Comparison of ENCODE assay signal across 8 cellular contexts in genomic region chr4:44629280-44629866, GRCh38. TPM values are rescaled to one million over a fixed set of nuclear protein-coding genes. Genes with fewer than 3 reads are reported as not detected.
DNase-seq lines count a peak whose midpoint lies in the region; ATAC-seq, FAIRE-seq and TF ChIP-seq lines count a peak whose summit lies in the region.

No MANE protein-coding gene starts in this region.

- no peaks in the 10 kb centered on the region for H3K79me2 ChIP-seq in HepG2 (ENCODE audit: insufficient read depth, low read length)

- H3K9me3 ChIP-seq in T-helper 17 cell (ENCODE audit: control insufficient read depth, low read length, poor library complexity, severe bottlenecking) (no peaks in the 10 kb centered on the region), HepG2 (ENCODE audit: low read length) (no peaks in the 10 kb centered on the region)

- peaks cover 2% of the 10 kb centered on the region for H3K4me1 Mint-ChIP-seq in T-helper 17 cell
- peaks cover 6% of the 10 kb centered on the region for H3K4me1 Mint-ChIP-seq in stimulated activated memory B cell treated with anti-CD40 and anti-IgM and Interleukin-4, amounts not matched to agents 10 μg/mL and 1 μg/mL and 100 μg/mL, for 72 hours

- no peak overlapping the region for H3K4me3 Mint-ChIP-seq in T-helper 17 cell
- H3K4me3 Mint-ChIP-seq in stimulated activated memory B cell treated with anti-CD40 and anti-IgM and Interleukin-4, amounts not matched to agents 10 μg/mL and 1 μg/mL and 100 μg/mL, for 72 hours, result no peak overlapping the region

- in situ Hi-C loops in HepG2 (cut with HindIII; ENCODE audit: extremely low pct_ligation_motif_present, low pct_unique_long_range_greater_than_20kb), result loop anchor here (25.0 kb wide), 2 partner anchors 1492 to 1642 kb away; no protein-coding TSS in a partner anchor

- H3K27ac ChIP-seq in HepG2 (ENCODE audit: extremely low read length, insufficient read depth, low read length), result no peak overlapping the region

- no peaks in the 10 kb centered on the region for H3K36me3 Mint-ChIP-seq in T-helper 17 cell (ENCODE audit: low read depth)
- no peaks in the 10 kb centered on the region for H3K36me3 Mint-ChIP-seq in stimulated activated memory B cell treated with anti-CD40 and anti-IgM and Interleukin-4, amounts not matched to agents 10 μg/mL and 1 μg/mL and 100 μg/mL, for 72 hours

- no peaks in the 10 kb centered on the region for H3K36me3 ChIP-seq in HepG2 (replicated peaks in 1 of 2; ENCODE audit: control insufficient read depth in 1 of 2, insufficient read depth in 2 of 2, low read length in 2 of 2)

- intact Hi-C loops in HepG2 (cut with micrococcal nuclease; ENCODE audit: unreplicated experiment), result loop anchor here (2.0 kb wide), 2 partner anchors 1497 to 1635 kb away; no protein-coding TSS in a partner anchor

- peak; percentile 67 for FAIRE-seq in HepG2 (lab: Jason Lieb, UNC)

- no peak for TF ChIP-seq POLR2A in GM18505 (IDR thresholded peaks at IDR 0.05; ENCODE audit: borderline replicate concordance, extremely low read depth, insufficient read depth, insufficient read length)
- TF ChIP-seq POLR2A in HepG2 (IDR thresholded peaks at IDR 0.05; ENCODE audit: insufficient read depth in 1 of 2, low read depth in 2 of 2, low read length in 2 of 2), result no peak

- H3K27ac Mint-ChIP-seq in T-helper 17 cell, result no peak overlapping the region
- no peak overlapping the region for H3K27ac Mint-ChIP-seq in stimulated activated memory B cell treated with anti-CD40 and anti-IgM and Interleukin-4, amounts not matched to agents 10 μg/mL and 1 μg/mL and 100 μg/mL, for 72 hours

- POLR2A ChIA-PET in HepG2 (lab: Yijun Ruan, JAX), result no interaction called here

- H3K27me3 ChIP-seq in HepG2 (ENCODE audit: control insufficient read depth in 1 of 2, insufficient read depth in 2 of 2, low read length in 2 of 2), result no peaks in the 10 kb centered on the region

- no peaks in the 10 kb centered on the region for H3K4me1 ChIP-seq in HepG2 (ENCODE audit: insufficient read depth, low read length)

- DNase-seq in AG09319 (ENCODE audit: extremely low read depth, low read depth) (peak; percentile 8), NAMALWA (ENCODE audit: low spot score) (peak; percentile 78), T-helper 17 cell (no peak), choroid plexus epithelial cell (ENCODE audit: low read depth) (peak; percentile 68), HepG2 (ENCODE audit: low spot score) (peak; percentile 41)

- ATAC-seq in GM18505 (IDR thresholded peaks at IDR 0.05; ENCODE audit: unreplicated experiment), result peak; percentile 96
- ATAC-seq in HG02798 (IDR thresholded peaks at IDR 0.05; ENCODE audit: poor library complexity, unreplicated experiment), result peak; percentile 96
- ATAC-seq in T-helper 17 cell, result peak; percentile 87
- ATAC-seq in HepG2, result peak; percentile 85
- ATAC-seq in stimulated activated memory B cell treated with anti-CD40 and anti-IgM and Interleukin-4, amounts not matched to agents 10 μg/mL and 1 μg/mL and 100 μg/mL, for 72 hours, result peak; percentile 55

- TF ChIP-seq CTCF in AG09319 (IDR thresholded peaks at IDR 0.05; ENCODE audit: low read depth, low read length) (peak; percentile 74), choroid plexus epithelial cell (conservative IDR thresholded peaks at IDR 0.05; ENCODE audit: low read depth, low read length) (peak; percentile 79), HepG2 (CRISPR knock-in tag; IDR thresholded peaks at IDR 0.05) (peak; percentile 69)

- H3K4me3 ChIP-seq in choroid plexus epithelial cell (ENCODE audit: low read depth, low read length) (no peak overlapping the region), HepG2 (replicated peaks in 1 of 3; ENCODE audit: insufficient read depth in 1 of 3, low read depth in 2 of 3, low read length in 3 of 3) (no peak overlapping the region)

- no peak for TF ChIP-seq RAD21 in HepG2 (CRISPR knock-in tag; IDR thresholded peaks at IDR 0.05)

- peaks cover 10% of the 10 kb centered on the region for H3K27me3 Mint-ChIP-seq in T-helper 17 cell
- H3K27me3 Mint-ChIP-seq in stimulated activated memory B cell treated with anti-CD40 and anti-IgM and Interleukin-4, amounts not matched to agents 10 μg/mL and 1 μg/mL and 100 μg/mL, for 72 hours, result peaks cover 22% of the 10 kb centered on the region

- no peak overlapping the region for H2AFZ ChIP-seq in HepG2 (ENCODE audit: low read length)

- H4K20me1 ChIP-seq in HepG2 (ENCODE audit: insufficient read depth, low read length), result no peaks in the 10 kb centered on the region

- H3K9ac ChIP-seq in HepG2 (ENCODE audit: insufficient read depth, low read depth, low read length), result no peak overlapping the region

- BruUV-seq in HepG2 (replicated peaks; lab: Mats Ljungman, UMichigan), result no TSS peak

- TF ChIP-seq EP300 in HepG2 (IDR thresholded peaks at IDR 0.05; ENCODE audit: low read depth in 2 of 2, low read length in 2 of 2) (no peak), HepG2 (CRISPR knock-in tag; IDR thresholded peaks at IDR 0.05; ENCODE audit: borderline replicate concordance) (no peak)

- H3K9me3 Mint-ChIP-seq in stimulated activated memory B cell treated with anti-CD40 and anti-IgM and Interleukin-4, amounts not matched to agents 10 μg/mL and 1 μg/mL and 100 μg/mL, for 72 hours, result no peaks in the 10 kb centered on the region

- 0% methylated on average over 2 of the region's 2 CpGs for WGBS in HepG2 (ENCODE audit: low lambda C conversion rate)

- H3K4me2 ChIP-seq in HepG2 (ENCODE audit: low read depth, low read length), result no peak overlapping the region

- CTCF ChIA-PET in HepG2 (lab: Yijun Ruan, JAX; ENCODE audit: low intra/inter-chr PET ratio, low total read pairs), result interaction anchor here (0.8 to 1.3 kb wide), 2 partner anchors 853 to 1497 kb away, joined by 5 read pairs; no protein-coding TSS in a partner anchor

TF ChIP-seq in HepG2, 621 proteins besides CTCF, POLR2A, EP300 and RAD21:
- TF ChIP-seq SIN3B (IDR thresholded peaks at IDR 0.05; ENCODE audit: low read length), result no peak
- peak; percentile 52 for TF ChIP-seq STAG1 (CRISPR knock-in tag; IDR thresholded peaks at IDR 0.05)
- TF ChIP-seq ZNF12 (CRISPR knock-in tag; IDR thresholded peaks at IDR 0.05), result peak; percentile 84; the same call in 1 of the 2 replicates
- TF ChIP-seq SMC3 (IDR thresholded peaks at IDR 0.05; ENCODE audit: low read length), result peak; percentile 51

RNA-seq across cellular contexts. Expression of gene YIPF7, which starts 22.1 kb away (rescaled TPM):
- total RNA-seq in T-helper 17 cell, result not detected
- total RNA-seq in HepG2 (2016; rRNA removed; fragmentation: Illumina TruSeq; extraction: Trizol), result not detected in 2 replicates
- not detected in 2 replicates for total RNA-seq in HepG2 (2016; cell fraction: cytosol; rRNA removed; fragmentation: Illumina TruSeq; extraction: Trizol; ENCODE audit: low read depth)
- not detected in 2 replicates for total RNA-seq in HepG2 (2016; cell fraction: insoluble cytoplasmic fraction; rRNA removed; fragmentation: Illumina TruSeq; extraction: Trizol)
- not detected in 2 replicates for total RNA-seq in HepG2 (2016; cell fraction: membrane; rRNA removed; fragmentation: Illumina TruSeq; extraction: Trizol)
- not detected in 2 replicates for total RNA-seq in HepG2 (2016; cell fraction: nucleus; rRNA removed; fragmentation: Illumina TruSeq; extraction: Trizol)
- 0.12 TPM in 1 of 2 replicates, not detected in the other for polyA plus RNA-seq in HepG2 (2011; rRNA removed)
- polyA plus RNA-seq in HepG2 (2011; cell fraction: cytosol; rRNA removed), result not detected in 2 replicates
- polyA plus RNA-seq in HepG2 (2011; cell fraction: nucleus; rRNA removed), result not detected in 2 replicates
- not detected in 2 replicates for polyA plus RNA-seq in HepG2 (2012)
- polyA plus RNA-seq in HepG2 (2016; cell fraction: cytosol; fragmentation: Illumina TruSeq; extraction: Trizol; ENCODE audit: low read depth), result not detected in 2 replicates
- not detected in 2 replicates for polyA plus RNA-seq in HepG2 (2016; cell fraction: insoluble cytoplasmic fraction; fragmentation: Illumina TruSeq; extraction: Trizol; ENCODE audit: low read depth)
- polyA plus RNA-seq in HepG2 (2016; cell fraction: membrane; fragmentation: Illumina TruSeq; extraction: Trizol; ENCODE audit: low read depth), result not detected in 2 replicates
- polyA plus RNA-seq in HepG2 (2016; cell fraction: nucleus; fragmentation: Illumina TruSeq; extraction: Trizol; ENCODE audit: insufficient read depth, low read depth), result not detected in 2 replicates
- not detected in 2 replicates for polyA minus RNA-seq in HepG2 (2011; rRNA and poly(A)+ RNA removed; ENCODE audit: low replicate concordance)
- polyA minus RNA-seq in HepG2 (2011; cell fraction: cytosol; rRNA and poly(A)+ RNA removed), result not detected in 2 replicates
- polyA minus RNA-seq in HepG2 (2011; cell fraction: nucleus; rRNA and poly(A)+ RNA removed), result not detected in 2 replicates

RNA-seq across cellular contexts. Expression of gene GUF1, which starts 48.8 kb away (rescaled TPM):
- total RNA-seq in T-helper 17 cell (10 to 100 TPM; 15.7 to 19.3 TPM), HepG2 (2016; rRNA removed; fragmentation: Illumina TruSeq; extraction: Trizol) (24.6 and 26.6 TPM in 2 replicates)
- total RNA-seq in HepG2 (2016; cell fraction: cytosol; rRNA removed; fragmentation: Illumina TruSeq; extraction: Trizol; ENCODE audit: low read depth), result 2.6 and 3.2 TPM in 2 replicates
- total RNA-seq in HepG2 (2016; cell fraction: insoluble cytoplasmic fraction; rRNA removed; fragmentation: Illumina TruSeq; extraction: Trizol), result 24.6 and 26.8 TPM in 2 replicates
- total RNA-seq in HepG2 (2016; cell fraction: membrane; rRNA removed; fragmentation: Illumina TruSeq; extraction: Trizol), result 11.6 TPM in 2 replicates
- 27.5 and 27.9 TPM in 2 replicates for total RNA-seq in HepG2 (2016; cell fraction: nucleus; rRNA removed; fragmentation: Illumina TruSeq; extraction: Trizol)
- polyA plus RNA-seq in HepG2 (2011; rRNA removed), result 8.7 and 10.3 TPM in 2 replicates
- 3.8 and 5.8 TPM in 2 replicates for polyA plus RNA-seq in HepG2 (2011; cell fraction: cytosol; rRNA removed)
- polyA plus RNA-seq in HepG2 (2011; cell fraction: nucleus; rRNA removed), result 11.7 TPM in 2 replicates
- polyA plus RNA-seq in HepG2 (2012), result 10.8 and 13.2 TPM in 2 replicates
- polyA plus RNA-seq in HepG2 (2016; cell fraction: cytosol; fragmentation: Illumina TruSeq; extraction: Trizol; ENCODE audit: low read depth), result 3.4 and 4.0 TPM in 2 replicates
- polyA plus RNA-seq in HepG2 (2016; cell fraction: insoluble cytoplasmic fraction; fragmentation: Illumina TruSeq; extraction: Trizol; ENCODE audit: low read depth), result 29.7 and 30.0 TPM in 2 replicates
- 10.4 and 12.2 TPM in 2 replicates for polyA plus RNA-seq in HepG2 (2016; cell fraction: membrane; fragmentation: Illumina TruSeq; extraction: Trizol; ENCODE audit: low read depth)
- polyA plus RNA-seq in HepG2 (2016; cell fraction: nucleus; fragmentation: Illumina TruSeq; extraction: Trizol; ENCODE audit: insufficient read depth, low read depth), result 31.9 and 35.1 TPM in 2 replicates
- 5.9 and 10.4 TPM in 2 replicates for polyA minus RNA-seq in HepG2 (2011; rRNA and poly(A)+ RNA removed; ENCODE audit: low replicate concordance)
- 10.6 and 13.2 TPM in 2 replicates for polyA minus RNA-seq in HepG2 (2011; cell fraction: cytosol; rRNA and poly(A)+ RNA removed)
- 55.6 and 61.2 TPM in 2 replicates for polyA minus RNA-seq in HepG2 (2011; cell fraction: nucleus; rRNA and poly(A)+ RNA removed)

Comparison
In these comparisons a context has a peak if more than half of its experiments do, and no peak if none do; other contexts are left out.
1. DNase-seq: peak in AG09319 (single experiment), NAMALWA (single experiment), choroid plexus epithelial cell (single experiment) and HepG2 (single experiment); none in T-helper 17 cell (0 of 3).
2. Peak in every context shown above with its lines, with median percentiles within 50 percentile points of each other: CTCF ChIP-seq and ATAC-seq.